ENCODE assay signal across 9 cellular contexts in genomic region chr3:150681037-150681436, GRCh38. TPM values are rescaled to one million over a fixed set of nuclear protein-coding genes. Genes with fewer than 3 reads are reported as not detected.
DNase-seq lines count a peak whose midpoint lies in the region; ATAC-seq lines count a peak whose summit lies in the region.
"Had no signal": no experiment of that assay in that cellular context is flagged by ENCODE, and none has a peak within 500 bp of the region (broad histone marks: within the 10 kb centered on the region; RNA-seq: fewer than 3 reads in every experiment).

No MANE protein-coding gene starts in this region.

- H3K4me1 Mint-ChIP-seq in activated T-cell treated with anti-CD3 and anti-CD28 coated beads, Interleukin-2, amount 50 U/mL, for 4 hours (ENCODE audit: low read depth): peaks cover 23% of the 10 kb centered on the region
- H3K4me1 Mint-ChIP-seq in stimulated activated naive B cell treated with anti-CD40 and anti-IgM and Interleukin-4, amounts not matched to agents 10 μg/mL and 1 μg/mL and 100 μg/mL, for 72 hours: peaks cover 18 to 31% of the 10 kb centered on the region in 2 donors

- peaks cover 9% of the 10 kb centered on the region for H3K9me3 ChIP-seq in KOPT-K1 (ENCODE audit: insufficient read depth, low read length, poor library complexity, severe bottlenecking)

- H3K36me3 ChIP-seq in KOPT-K1 (ENCODE audit: insufficient read depth, low read length): no peaks in the 10 kb centered on the region

- H3K9me3 Mint-ChIP-seq in activated T-cell treated with anti-CD3 and anti-CD28 coated beads, Interleukin-2, amount 50 U/mL, for 4 hours: peaks cover 2% of the 10 kb centered on the region
- H3K9me3 Mint-ChIP-seq in stimulated activated naive B cell treated with anti-CD40 and anti-IgM and Interleukin-4, amounts not matched to agents 10 μg/mL and 1 μg/mL and 100 μg/mL, for 72 hours: peaks cover under 1 to 5% of the 10 kb centered on the region in 2 donors

- H3K27ac ChIP-seq in KOPT-K1 (ENCODE audit: low read depth, low read length, poor library complexity, severe bottlenecking): peak overlapping the region; percentile 94

- H3K27ac Mint-ChIP-seq in stimulated activated naive B cell treated with anti-CD40 and anti-IgM and Interleukin-4, amounts not matched to agents 10 μg/mL and 1 μg/mL and 100 μg/mL, for 72 hours: peak overlapping the region; percentile 60

- H3K36me3 Mint-ChIP-seq in activated T-cell treated with anti-CD3 and anti-CD28 coated beads, Interleukin-2, amount 50 U/mL, for 4 hours (ENCODE audit: insufficient read depth): peaks cover 1% of the 10 kb centered on the region
- H3K36me3 Mint-ChIP-seq in stimulated activated naive B cell treated with anti-CD40 and anti-IgM and Interleukin-4, amounts not matched to agents 10 μg/mL and 1 μg/mL and 100 μg/mL, for 72 hours: peaks cover 0 to 5% of the 10 kb centered on the region in 2 donors

- peak; percentile 96 to 98 for ATAC-seq in activated T-cell treated with anti-CD3 and anti-CD28 coated beads, Interleukin-2, amount 50 U/mL, for 4 hours
- peak; percentile 91 for ATAC-seq in HG02623 (IDR thresholded peaks at IDR 0.05; ENCODE audit: unreplicated experiment)
- peak; percentile 98 to 99 for ATAC-seq in stimulated activated naive B cell treated with anti-CD40 and anti-IgM and Interleukin-4, amounts not matched to agents 10 μg/mL and 1 μg/mL and 100 μg/mL, for 72 hours (replicated peaks)

- DNase-seq in activated T-cell treated with anti-CD3 and anti-CD28 coated beads, Interleukin-2, amount 50 U/mL, for 4 hours: no peak
- DNase-seq in activated T-cell treated with anti-CD3 and anti-CD28 coated beads, Interleukin-2, amount 50 U/mL, for 48 hours: no peak
- peak; percentile 13 for DNase-seq in stimulated activated naive B cell treated with anti-CD40 and anti-IgM and Interleukin-4, amounts not matched to agents 10 μg/mL and 1 μg/mL and 100 μg/mL, for 72 hours
- no peak for DNase-seq in AML-193 (lab: John Stamatoyannopoulos, UW)
- no peak for DNase-seq in activated CD4-positive, alpha-beta T cell treated with anti-CD3 and anti-CD28 coated beads for 4 hours
- no peak for DNase-seq in NCI-H1930 (lab: John Stamatoyannopoulos, UW)

- peak overlapping the region; percentile 24 for H3K4me3 Mint-ChIP-seq in activated T-cell treated with anti-CD3 and anti-CD28 coated beads, Interleukin-2, amount 50 U/mL, for 4 hours
- peak overlapping the region; percentile 62 for H3K4me3 Mint-ChIP-seq in stimulated activated naive B cell treated with anti-CD40 and anti-IgM and Interleukin-4, amounts not matched to agents 10 μg/mL and 1 μg/mL and 100 μg/mL, for 72 hours

- no peaks in the 10 kb centered on the region for H3K27me3 Mint-ChIP-seq in activated T-cell treated with anti-CD3 and anti-CD28 coated beads, Interleukin-2, amount 50 U/mL, for 4 hours (ENCODE audit: low read depth)
- no peaks in the 10 kb centered on the region for H3K27me3 Mint-ChIP-seq in stimulated activated naive B cell treated with anti-CD40 and anti-IgM and Interleukin-4, amounts not matched to agents 10 μg/mL and 1 μg/mL and 100 μg/mL, for 72 hours

RNA-seq across cellular contexts. Expression of gene ERICH6, which starts 22.7 kb away (rescaled TPM):
- not detected for total RNA-seq in activated T-cell treated with anti-CD3 and anti-CD28 coated beads, Interleukin-2, amount 50 U/mL, for 4 hours
- total RNA-seq: RPMI7951 had no signal
